19 cellular contexts compared by ENCODE assay signal in genomic region chr19:2249880-2250764, GRCh38. TPM values are rescaled to one million over a fixed set of nuclear protein-coding genes. Genes with fewer than 3 reads are reported as not detected.
DNase-seq lines count a peak whose midpoint lies in the region; ATAC-seq, FAIRE-seq and TF ChIP-seq lines count a peak whose summit lies in the region.
"Had no signal": no experiment of that assay in that cellular context is flagged by ENCODE, and none has a peak within 500 bp of the region (broad histone marks: within the 10 kb centered on the region; RNA-seq: fewer than 3 reads in every experiment).

No MANE protein-coding gene starts in this region.

- no peak for FAIRE-seq in GM19239 (lab: Jason Lieb, UNC)
- FAIRE-seq: GM18507, keratinocyte had no signal

- H3K9ac ChIP-seq in IMR-90 (ENCODE audit: low read depth, low read length) (no peak overlapping the region), endodermal cell (ENCODE audit: extremely low read depth, low read length, poor library complexity, severe bottlenecking) (no peak overlapping the region)

- no peak overlapping the region for H2AFZ ChIP-seq in IMR-90 (replicated peaks; ENCODE audit: low read length, poor library complexity)

- peaks cover 3% of the 10 kb centered on the region for H3K4me1 Mint-ChIP-seq in endodermal cell

- TF ChIP-seq CTCF in IMR-90 (conservative IDR thresholded peaks at IDR 0.05; ENCODE audit: low read depth, low read length): no peak
- TF ChIP-seq CTCF in endodermal cell (conservative IDR thresholded peaks at IDR 0.05): no peak
- TF ChIP-seq CTCF in gastrocnemius medialis (IDR thresholded peaks at IDR 0.05 in 4 of 5, conservative IDR thresholded peaks at IDR 0.05 in 1 of 5): no peak

- H2AK9ac ChIP-seq in IMR-90 (replicated peaks; ENCODE audit: low read depth, low read length, poor library complexity): peak overlapping the region; percentile 42

- no peak overlapping the region for H3K4ac ChIP-seq in IMR-90 (ENCODE audit: low read depth, low read length)

- H3K4me2 ChIP-seq in IMR-90 (ENCODE audit: low read depth, low read length): no peak overlapping the region

- H3K27me3 ChIP-seq in IMR-90 (ENCODE audit: control insufficient read depth, insufficient read depth, low read length): peaks cover 36% of the 10 kb centered on the region
- H3K27me3 ChIP-seq in endodermal cell (ENCODE audit: control insufficient read depth, insufficient read depth, low read length, poor library complexity, severe bottlenecking): peaks cover 16% of the 10 kb centered on the region
- H3K27me3 ChIP-seq in gastrocnemius medialis: no peaks in the 10 kb centered on the region
- H3K27me3 ChIP-seq: SJSA1 had no signal

- no peak overlapping the region for H2BK120ac ChIP-seq in IMR-90 (ENCODE audit: low read depth, low read length)

- H4K8ac ChIP-seq in IMR-90 (ENCODE audit: low read depth in 2 of 2, low read length in 2 of 2): no peak overlapping the region

- H4K20me1 ChIP-seq in IMR-90 (ENCODE audit: insufficient read depth, low read length): peaks cover 42% of the 10 kb centered on the region

- H4K5ac ChIP-seq in IMR-90 (ENCODE audit: low read depth, low read length): no peak overlapping the region

- H3K56ac ChIP-seq in IMR-90 (ENCODE audit: extremely low read depth, insufficient read depth, low read length): no peak overlapping the region

- H3K27ac Mint-ChIP-seq in endodermal cell: no peak overlapping the region

- TF ChIP-seq POLR2A in IMR-90 (IDR thresholded peaks at IDR 0.05; ENCODE audit: low read depth, low read length) (no peak), gastrocnemius medialis (IDR thresholded peaks at IDR 0.05) (no peak)

- WGBS in IMR-90 (ENCODE audit: extremely low coverage in 2 of 2, insufficient read length in 1 of 2), 2 experiments: 52% methylated on average over 14 of the region's 43 CpGs; no CpG with 5 or more reads in 1 of the 2 experiments
- 81 to 87% methylated on average over 31 to 43 of the region's 43 CpGs for WGBS in endodermal cell (ENCODE audit: insufficient coverage in 1 of 2, insufficient read length in 1 of 2), 2 experiments

- H3K4me3 ChIP-seq in IMR-90 (ENCODE audit: insufficient read depth, low read depth, low read length) (no peak overlapping the region), endodermal cell (ENCODE audit: low read length) (no peak overlapping the region), gastrocnemius medialis (no peak overlapping the region)
- H3K4me3 ChIP-seq: SJSA1 had no signal

- in situ Hi-C loops in IMR-90 (cut with MboI; ENCODE audit: low sequenced_read_pairs) (no loop called here), gastrocnemius medialis (cut with MboI; ENCODE audit: low sequenced_read_pairs in 4 of 4) (no loop called here)

- H3K9me3 ChIP-seq in IMR-90 (ENCODE audit: control insufficient read depth, insufficient read depth, low read length): no peaks in the 10 kb centered on the region
- no peaks in the 10 kb centered on the region for H3K9me3 ChIP-seq in endodermal cell (ENCODE audit: control insufficient read depth, low read length)
- no peaks in the 10 kb centered on the region for H3K9me3 ChIP-seq in gastrocnemius medialis
- H3K9me3 ChIP-seq: ascending aorta, Caco-2, heart left ventricle, SJSA1 had no signal

- no peak for TF ChIP-seq RAD21 in IMR-90 (IDR thresholded peaks at IDR 0.05; ENCODE audit: low read length)

- H3K23ac ChIP-seq in IMR-90 (ENCODE audit: low read depth, low read length): no peak overlapping the region

- H2BK15ac ChIP-seq in IMR-90 (ENCODE audit: low read depth, low read length): no peak overlapping the region

- no TSS peak for BruUV-seq in IMR-90 (replicated peaks; lab: Mats Ljungman, UMichigan)

- no peak overlapping the region for H3K14ac ChIP-seq in IMR-90 (replicated peaks; ENCODE audit: low read depth, low read length)

- no peak overlapping the region for H2BK20ac ChIP-seq in IMR-90 (ENCODE audit: low read depth, low read length)

- dilution Hi-C loops in IMR-90 (cut with HindIII; ENCODE audit: low sequenced_read_pairs, unreplicated experiment): no loop called here

- H3K9me3 Mint-ChIP-seq in endodermal cell: no peaks in the 10 kb centered on the region

- peaks cover 10% of the 10 kb centered on the region for H3K27me3 Mint-ChIP-seq in endodermal cell (ENCODE audit: insufficient read depth)

- 0 out of 4 replicates have a peak, but pooled peaks cover 0 to 10% of the 10 kb centered on the region in 2 experiments for H3K79me1 ChIP-seq in IMR-90 (ENCODE audit: low read depth in 1 of 2, low read length in 2 of 2)

- H3K4me1 ChIP-seq in IMR-90 (ENCODE audit: control insufficient read depth, insufficient read depth, low read length) (peaks cover 4% of the 10 kb centered on the region; the same call in 1 of the 2 replicates), endodermal cell (ENCODE audit: control insufficient read depth, insufficient read depth, low read length) (no peaks in the 10 kb centered on the region), gastrocnemius medialis (peaks cover 27 to 57% of the 10 kb centered on the region in 2 donors)
- H3K4me1 ChIP-seq: Caco-2, SJSA1 had no signal

- 0 out of 2 replicates have a peak, but pooled peaks have one; percentile 2 for ATAC-seq in IMR-90 (ENCODE audit: low read depth)
- no peak for ATAC-seq in gastrocnemius medialis
- no peak for ATAC-seq in HG03457 (IDR thresholded peaks at IDR 0.05; ENCODE audit: unreplicated experiment)

- H3K36me3 ChIP-seq in IMR-90 (ENCODE audit: control insufficient read depth, insufficient read depth, low read length): peaks cover 34% of the 10 kb centered on the region
- H3K36me3 ChIP-seq in endodermal cell (ENCODE audit: control insufficient read depth, insufficient read depth, low read length): peaks cover 18% of the 10 kb centered on the region
- peaks cover 0 to 31% of the 10 kb centered on the region in 2 donors for H3K36me3 ChIP-seq in gastrocnemius medialis

- no peak overlapping the region for H3K4me3 Mint-ChIP-seq in endodermal cell

- intact Hi-C loops in IMR-90 (cut with micrococcal nuclease) (no loop called here), gastrocnemius medialis (cut with DNase I; ENCODE audit: low total_unique reads) (no loop called here)

- H2BK5ac ChIP-seq in IMR-90 (ENCODE audit: low read depth, low read length, poor library complexity, severe bottlenecking): no peak overlapping the region

- H3K9me1 ChIP-seq in IMR-90 (ENCODE audit: insufficient read depth, low read length): no peaks in the 10 kb centered on the region

- POLR2A ChIA-PET in IMR-90 (lab: Charles Lee; ENCODE audit: unreplicated experiment): no interaction called here

- H2AK5ac ChIP-seq in IMR-90 (ENCODE audit: low read depth, low read length): no peak overlapping the region

- DNase-seq in NCI-H82 (lab: John Stamatoyannopoulos, UW) (peak; percentile 36), NCI-H82 treated with DMSO at 0.1 percent for 48 hours (lab: John Stamatoyannopoulos, UW; ENCODE audit: unreplicated experiment) (no peak), IMR-90 (no peak), endodermal cell (peak; percentile 64), gastrocnemius medialis (peak in 1 of 2 donors; percentile 38), activated gamma-delta T cell treated with Interleukin-2 at 50 U/mL for 16 hours (no peak), GM19239 (ENCODE audit: insufficient read length, low spot score) (no peak)
- DNase-seq: ACHN, Caco-2, cortex of kidney, NCI-H2029 treated with DMSO at 0.1 percent for 48 hours, NCI-H774, substantia nigra had no signal

- no peak overlapping the region for H3K18ac ChIP-seq in IMR-90 (ENCODE audit: low read depth, low read length)

- H3K36me3 Mint-ChIP-seq in endodermal cell (ENCODE audit: low read depth): peaks cover 10% of the 10 kb centered on the region

- H3K27ac ChIP-seq in IMR-90 (ENCODE audit: insufficient read depth, low read length) (no peak overlapping the region), endodermal cell (ENCODE audit: low read depth, low read length) (no peak overlapping the region), gastrocnemius medialis (peak overlapping the region in 3 of 4 donors; percentile 5 to 82 (median 31))
- H3K27ac ChIP-seq: ascending aorta, heart left ventricle, SJSA1 had no signal

- no peak overlapping the region for H4K91ac ChIP-seq in IMR-90 (ENCODE audit: insufficient read depth, low read depth, low read length)

- CTCF ChIA-PET in IMR-90 (lab: Yijun Ruan, JAX): no interaction called here

RNA-seq across cellular contexts. Expression of gene AMH, which starts 1.0 kb away (rescaled TPM):
- under 0.01 TPM in 1 of 2 replicates, not detected in the other for total RNA-seq in IMR-90 (2012; rRNA removed)
- 0.86 and 1.5 TPM in 2 replicates for polyA plus RNA-seq in IMR-90 (2012; rRNA removed)
- polyA plus RNA-seq in IMR-90 (2012; cell fraction: cytosol; rRNA removed): 0.06 and 0.22 TPM in 2 replicates
- polyA plus RNA-seq in IMR-90 (2012; cell fraction: nucleus; rRNA removed; ENCODE audit: low replicate concordance): 9.1 and 40.5 TPM in 2 replicates
- total RNA-seq in endodermal cell: 10 to 100 TPM; 20.5 to 35.1 TPM
- polyA plus RNA-seq in endodermal cell (2013, experiment 1 of 2): 4.8 TPM
- polyA plus RNA-seq in endodermal cell (2013, experiment 2 of 2): 5.6 TPM
- total RNA-seq in gastrocnemius medialis: 1 to 10 TPM in 2 of 4 donors, under 1 TPM in 2; 0.80 to 3.9 (median 1.2) TPM
- total RNA-seq: ascending aorta had no signal

RNA-seq across cellular contexts. Expression of gene JSRP1, which starts 6.1 kb away (rescaled TPM):
- total RNA-seq in IMR-90 (2012; rRNA removed) (not detected in 2 replicates), endodermal cell (under 1 TPM; 0.66 to 0.89 TPM), gastrocnemius medialis (100 to 1,000 TPM; 152 to 383 (median 303) TPM)
- not detected in 2 replicates for polyA plus RNA-seq in IMR-90 (2012; rRNA removed)
- polyA plus RNA-seq in IMR-90 (2012; cell fraction: cytosol; rRNA removed): 0.07 and 0.18 TPM in 2 replicates
- 0.62 and 0.78 TPM in 2 replicates for polyA plus RNA-seq in IMR-90 (2012; cell fraction: nucleus; rRNA removed; ENCODE audit: low replicate concordance)
- polyA plus RNA-seq in endodermal cell (2013, experiment 1 of 2): not detected
- not detected for polyA plus RNA-seq in endodermal cell (2013, experiment 2 of 2)
- total RNA-seq: ascending aorta, Caco-2, SJSA1 had no signal
- polyA plus RNA-seq: keratinocyte had no signal

RNA-seq across cellular contexts. Expression of gene SF3A2, which starts 13.5 kb away (rescaled TPM):
- total RNA-seq in IMR-90 (2012; rRNA removed): 4.8 and 7.5 TPM in 2 replicates
- 29.8 and 34.5 TPM in 2 replicates for polyA plus RNA-seq in IMR-90 (2012; rRNA removed)
- 18.6 and 34.5 TPM in 2 replicates for polyA plus RNA-seq in IMR-90 (2012; cell fraction: cytosol; rRNA removed)
- polyA plus RNA-seq in IMR-90 (2012; cell fraction: nucleus; rRNA removed; ENCODE audit: low replicate concordance): 82.8 and 174 TPM in 2 replicates
- 100 to 1,000 TPM; 126 to 132 TPM for total RNA-seq in endodermal cell
- 147 TPM for polyA plus RNA-seq in endodermal cell (2013, experiment 1 of 2)
- polyA plus RNA-seq in endodermal cell (2013, experiment 2 of 2): 122 TPM
- 10 to 100 TPM; 23.9 to 29.2 (median 26.5) TPM for total RNA-seq in gastrocnemius medialis

RNA-seq across cellular contexts. Expression of gene PLEKHJ1, which starts 14.0 kb away (rescaled TPM):
- total RNA-seq in IMR-90 (2012; rRNA removed) (31.7 and 33.1 TPM in 2 replicates), endodermal cell (100 to 1,000 TPM; 146 to 192 TPM), gastrocnemius medialis (10 to 100 TPM; 50.1 to 72.4 (median 61.6) TPM)
- polyA plus RNA-seq in IMR-90 (2012; rRNA removed): 62.8 and 69.8 TPM in 2 replicates
- polyA plus RNA-seq in IMR-90 (2012; cell fraction: cytosol; rRNA removed): 88.7 and 101 TPM in 2 replicates
- 146 and 214 TPM in 2 replicates for polyA plus RNA-seq in IMR-90 (2012; cell fraction: nucleus; rRNA removed; ENCODE audit: low replicate concordance)
- 103 TPM for polyA plus RNA-seq in endodermal cell (2013, experiment 1 of 2)
- 96.8 TPM for polyA plus RNA-seq in endodermal cell (2013, experiment 2 of 2)

RNA-seq across cellular contexts. Expression of gene PEAK3, which starts 31.9 kb away (rescaled TPM):
- under 0.01 TPM in 1 of 2 replicates, not detected in the other for total RNA-seq in IMR-90 (2012; rRNA removed)
- polyA plus RNA-seq in IMR-90 (2012; rRNA removed): 0.09 and 0.19 TPM in 2 replicates
- 0.09 and 0.15 TPM in 2 replicates for polyA plus RNA-seq in IMR-90 (2012; cell fraction: cytosol; rRNA removed)
- 0.14 TPM in 1 of 2 replicates, not detected in the other for polyA plus RNA-seq in IMR-90 (2012; cell fraction: nucleus; rRNA removed; ENCODE audit: low replicate concordance)
- total RNA-seq in endodermal cell: not detected
- polyA plus RNA-seq in endodermal cell (2013, experiment 1 of 2): not detected
- 0.08 TPM for polyA plus RNA-seq in endodermal cell (2013, experiment 2 of 2)
- under 1 TPM in 1 of 4 donors, not detected in 3; 0.11 TPM for total RNA-seq in gastrocnemius medialis
- total RNA-seq: Caco-2, SJSA1 had no signal
- polyA plus RNA-seq: keratinocyte had no signal

Comparison
In these comparisons a context has a peak if more than half of its experiments do, and no peak if none do; other contexts are left out.
1. DNase-seq: peak in NCI-H82 (single experiment) and endodermal cell (single experiment); none in NCI-H82 treated with DMSO at 0.1 percent for 48 hours (single experiment), IMR-90 (single experiment), activated gamma-delta T cell treated with Interleukin-2 at 50 U/mL for 16 hours (single experiment) and GM19239 (single experiment).
2. H3K27ac ChIP-seq: peak in gastrocnemius medialis (3 of 4); none in IMR-90 (single experiment) and endodermal cell (single experiment).
3. RNA of gene AMH, which starts 1.0 kb away (total RNA-seq): 20.5 to 35.1 TPM in endodermal cell; 0.80 to 3.9 TPM in gastrocnemius medialis and under 0.01 TPM in IMR-90; every median in the first group is over 4 times any median in the second.
4. RNA of gene JSRP1, which starts 6.1 kb away (total RNA-seq): 152 to 383 TPM in gastrocnemius medialis; 0.66 to 0.89 TPM in endodermal cell and not detected in IMR-90; every median in the first group is over 10 times any median in the second.
5. RNA of gene SF3A2, which starts 13.5 kb away (total RNA-seq): 126 to 132 TPM in endodermal cell; 23.9 to 29.2 TPM in gastrocnemius medialis and 4.8 to 7.5 TPM in IMR-90; every median in the first group is over 4 times any median in the second.